In the genomic region with DNA sequence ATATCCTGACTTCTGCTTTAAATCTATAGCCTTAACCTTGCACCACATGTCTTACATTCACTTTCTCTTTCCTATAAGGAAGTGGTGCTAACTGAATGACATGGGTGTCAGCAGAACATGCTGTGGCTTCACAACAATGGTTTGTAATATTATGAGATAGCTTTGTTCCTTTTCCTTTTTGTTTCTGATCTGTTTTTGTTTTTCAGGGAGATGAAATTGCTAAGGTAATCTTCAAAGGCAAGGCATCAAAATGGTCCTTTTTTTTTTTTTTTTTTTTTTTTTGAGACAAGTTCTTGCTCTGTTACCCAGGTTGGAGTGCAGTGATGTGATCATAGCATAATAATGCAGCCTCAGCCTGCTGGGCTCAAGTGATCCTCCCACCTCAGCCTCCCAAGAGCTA, we compare ENCODE assay signal across 8 cellular contexts. TPM values are rescaled to one million over a fixed set of nuclear protein-coding genes. Genes with fewer than 3 reads are reported as not detected.
DNase-seq lines count a peak whose midpoint lies in the region; ATAC-seq and TF ChIP-seq lines count a peak whose summit lies in the region.

No MANE protein-coding gene starts in this region.

- no peak for TF ChIP-seq CTCF in Peyer's patch (IDR thresholded peaks at IDR 0.05)
- TF ChIP-seq CTCF in foreskin keratinocyte (conservative IDR thresholded peaks at IDR 0.05), result no peak

- H3K4me1 ChIP-seq in Peyer's patch, result no peaks in the 10 kb centered on the region
- no peaks in the 10 kb centered on the region for H3K4me1 ChIP-seq in foreskin keratinocyte

- H3K27ac ChIP-seq in KOPT-K1 (ENCODE audit: low read depth, low read length, poor library complexity, severe bottlenecking) (peak overlapping the region; percentile 48), Peyer's patch (peak overlapping the region in 2 of 4 donors; percentile 9 to 37), foreskin keratinocyte (no peak overlapping the region)

- H3K9me3 ChIP-seq in KOPT-K1 (ENCODE audit: insufficient read depth, low read length, poor library complexity, severe bottlenecking), result peaks cover 7% of the 10 kb centered on the region
- no peaks in the 10 kb centered on the region for H3K9me3 ChIP-seq in Peyer's patch

- no peaks in the 10 kb centered on the region for H3K36me3 ChIP-seq in KOPT-K1 (ENCODE audit: insufficient read depth, low read length)
- no peaks in the 10 kb centered on the region for H3K36me3 ChIP-seq in Peyer's patch

- H3K4me3 ChIP-seq in Peyer's patch, result no peak overlapping the region

- no peak for DNase-seq in left colon
- DNase-seq in Peyer's patch, result no peak
- no peak for DNase-seq in foreskin keratinocyte
- DNase-seq in middle frontal gyrus (ENCODE audit: extremely low spot score, low spot score), result no peak
- no peak for DNase-seq in cortex of kidney (lab: John Stamatoyannopoulos, UW)

- no peak for TF ChIP-seq POLR2A in GM18505 (IDR thresholded peaks at IDR 0.05; ENCODE audit: borderline replicate concordance, extremely low read depth, insufficient read depth, insufficient read length)
- no peak for TF ChIP-seq POLR2A in Peyer's patch (IDR thresholded peaks at IDR 0.05)

- no peaks in the 10 kb centered on the region for H3K27me3 ChIP-seq in Peyer's patch
- no peaks in the 10 kb centered on the region for H3K27me3 ChIP-seq in foreskin keratinocyte

- intact Hi-C loops in left colon (cut with DNase I, micrococcal nuclease), result no loop called here

- ATAC-seq in GM18505 (IDR thresholded peaks at IDR 0.05; ENCODE audit: unreplicated experiment) (peak; percentile 86), GM21619 (IDR thresholded peaks at IDR 0.05; ENCODE audit: unreplicated experiment) (peak; percentile 97), left colon (peak; percentile 98), foreskin keratinocyte (no peak)

RNA-seq across cellular contexts. Expression of gene RANBP6, which starts 53.6 kb away (rescaled TPM):
- total RNA-seq in left colon (1 to 10 TPM; 7.1 to 9.5 TPM), Peyer's patch (10 to 100 TPM in 2 of 4 donors, 1 to 10 TPM in 2; 6.0 to 11.6 (median 8.3) TPM), foreskin keratinocyte (12.9 and 14.6 TPM in 2 replicates)
- polyA plus RNA-seq in foreskin keratinocyte, result 3.9 and 4.4 TPM in 2 replicates
